In genomic region chr11:32892355-32893090, GRCh38 we compare ENCODE assay signal across 8 cellular contexts. TPM values are rescaled to one million over a fixed set of nuclear protein-coding genes. Genes with fewer than 3 reads are reported as not detected.
DNase-seq lines count a peak whose midpoint lies in the region; ATAC-seq and TF ChIP-seq lines count a peak whose summit lies in the region.

Gene QSER1, plus strand, starts transcription at chr11:32892811. Its CDS starts 315 bp downstream, at chr11:32893126.

- TF ChIP-seq POLR2A in ovary (IDR thresholded peaks at IDR 0.05) = peak; percentile 60

- H3K27ac ChIP-seq in KOPT-K1 (ENCODE audit: low read depth, low read length, poor library complexity, severe bottlenecking) (peak within 1 kb of the TSS; percentile 91), ovary (peak within 1 kb of the TSS; percentile 97 to 99), thoracic aorta (peak within 1 kb of the TSS; percentile 79 to 87)

- H3K36me3 Mint-ChIP-seq in activated naive CD4-positive, alpha-beta T cell treated with anti-CD3 and anti-CD28 coated beads, Interleukin-2, amount 50 U/mL, for 72 hours = peaks cover 0 to 5% of the 10 kb centered on the region in 2 donors

- peak; percentile 73 for ATAC-seq in GM21723 (IDR thresholded peaks at IDR 0.05; ENCODE audit: unreplicated experiment)
- peak; percentile 59 to 79 for ATAC-seq in activated naive CD4-positive, alpha-beta T cell treated with anti-CD3 and anti-CD28 coated beads, Interleukin-2, amount 50 U/mL, for 72 hours
- ATAC-seq in thoracic aorta (ENCODE audit: insufficient number of reproducible peaks, low FRiP score, low read depth) = peak; percentile 55

- TF ChIP-seq CTCF in ovary (IDR thresholded peaks at IDR 0.05) (no peak), thoracic aorta (IDR thresholded peaks at IDR 0.05) (no peak)

- no peaks in the 10 kb centered on the region for H3K9me3 ChIP-seq in KOPT-K1 (ENCODE audit: insufficient read depth, low read length, poor library complexity, severe bottlenecking)
- H3K9me3 ChIP-seq in ovary = no peaks in the 10 kb centered on the region
- no peaks in the 10 kb centered on the region for H3K9me3 ChIP-seq in thoracic aorta

- H3K4me1 ChIP-seq in ovary (ENCODE audit: insufficient read depth) = peaks cover 2% of the 10 kb centered on the region
- peaks cover 4 to 20% of the 10 kb centered on the region in 2 donors for H3K4me1 ChIP-seq in thoracic aorta (ENCODE audit: control insufficient read depth in 1 of 2, low read depth in 2 of 2)

- H3K9me3 Mint-ChIP-seq in activated naive CD4-positive, alpha-beta T cell treated with anti-CD3 and anti-CD28 coated beads, Interleukin-2, amount 50 U/mL, for 72 hours = peaks cover 0 to 5% of the 10 kb centered on the region in 2 donors

- no peak for TF ChIP-seq EP300 in ovary (IDR thresholded peaks at IDR 0.05)

- peak within 1 kb of the TSS; percentile 82 for H3K4me3 ChIP-seq in ovary
- H3K4me3 ChIP-seq in thoracic aorta = peak within 1 kb of the TSS; percentile 98

- 1% methylated on average over 21 to 91 of the region's 91 CpGs for WGBS in ovary, 3 donors

- H3K27me3 ChIP-seq in ovary = no peaks in the 10 kb centered on the region
- no peaks in the 10 kb centered on the region for H3K27me3 ChIP-seq in thoracic aorta (replicated peaks; ENCODE audit: insufficient read depth)

- DNase-seq in ELF-1 (ENCODE audit: low read depth, low spot score) (peak; percentile 64), SKM-1 treated with dmso at 0.1 percent for 144 hours (lab: John Stamatoyannopoulos, UW; ENCODE audit: unreplicated experiment) (peak; percentile 67), head of caudate nucleus (peak; percentile 27 to 89 (median 74)), ovary (peak; percentile 77 to 83 (median 78)), thoracic aorta (ENCODE audit: low spot score) (peak; percentile 4)
- DNase-seq in activated naive CD4-positive, alpha-beta T cell treated with anti-CD3 and anti-CD28 coated beads, Interleukin-2, amount 50 U/mL, for 72 hours (ENCODE audit: low spot score in 2 of 2) = peak; percentile 65 to 78

- H3K27ac Mint-ChIP-seq in activated naive CD4-positive, alpha-beta T cell treated with anti-CD3 and anti-CD28 coated beads, Interleukin-2, amount 50 U/mL, for 72 hours = peak within 1 kb of the TSS; percentile 96 to 99

- intact Hi-C loops in head of caudate nucleus (cut with DNase I) = loop anchor here (10.0 kb wide), 1 partner anchor 152 kb away; no protein-coding TSS in a partner anchor
- intact Hi-C loops in ovary (cut with DNase I) = no loop called here

- H3K36me3 ChIP-seq in KOPT-K1 (ENCODE audit: insufficient read depth, low read length) (no peaks in the 10 kb centered on the region), ovary (no peaks in the 10 kb centered on the region), thoracic aorta (no peaks in the 10 kb centered on the region)

RNA-seq across cellular contexts. Expression of gene QSER1, which starts in this region (rescaled TPM):
- 10 to 100 TPM; 10.0 to 18.4 TPM for total RNA-seq in activated naive CD4-positive, alpha-beta T cell treated with anti-CD3 and anti-CD28 coated beads, Interleukin-2, amount 50 U/mL, for 72 hours
- 10 to 100 TPM; 30.1 to 50.1 (median 40.2) TPM for total RNA-seq in ovary
- polyA plus RNA-seq in ovary = 10 to 100 TPM in 1 of 2 donors, 1 to 10 TPM in 1; 7.4 to 17.6 TPM
- total RNA-seq in thoracic aorta = 10 to 100 TPM; 20.3 to 40.0 TPM

Comparison
In these comparisons a context has a peak if more than half of its experiments do, and no peak if none do; other contexts are left out.
1. Peak in every context shown above with its lines: DNase-seq, ATAC-seq, H3K4me3 ChIP-seq and H3K27ac ChIP-seq.
2. DNase-seq: peak in every context shown above with its lines; median percentile 78 in ovary; 74 in head of caudate nucleus; 72 in activated naive CD4-positive, alpha-beta T cell treated with anti-CD3 and anti-CD28 coated beads, Interleukin-2, amount 50 U/mL, for 72 hours; 67 in SKM-1 treated with dmso at 0.1 percent for 144 hours; 64 in ELF-1; 4 in thoracic aorta.